17 cellular contexts compared by ENCODE assay signal in genomic region chr20:62434098-62434497, GRCh38. TPM values are rescaled to one million over a fixed set of nuclear protein-coding genes. Genes with fewer than 3 reads are reported as not detected.
"Had no signal": no experiment of that assay in that cellular context is flagged by ENCODE, and none has a peak within 500 bp of the region (broad histone marks: within the 10 kb centered on the region; RNA-seq: fewer than 3 reads in every experiment).

No MANE protein-coding gene starts in this region.

- H3K36me3 ChIP-seq: brain microvascular endothelial cell, spleen had no signal

- H3K4me3 ChIP-seq: spleen had no signal

- H3K9ac ChIP-seq: parathyroid adenoma had no signal

- H3K9me3 ChIP-seq: spleen had no signal

- H3K27ac ChIP-seq: brain microvascular endothelial cell, parathyroid adenoma, spleen had no signal

- DNase-seq: activated CD4-positive, alpha-beta memory T cell treated with anti-CD3 and anti-CD28 coated beads for 36 hours; activated CD4-positive, alpha-beta T cell treated with anti-CD3 and anti-CD28 coated beads for 1 hour; activated gamma-delta T cell; activated T-cell treated with anti-CD3 and anti-CD28 coated beads, Interleukin-2, amount 50 U/mL, for 48 hours; brain microvascular endothelial cell; cerebellar nuclear complex; dermis blood vessel endothelial cell; endodermal cell; glutamatergic neuron; mesendoderm; retina; spleen; stimulated activated CD4-positive, alpha-beta T cell treated with anti-CD3 and anti-CD28 coated beads, Interleukin-1b, Interleukin-23, amount 100 ng/mL, for 48 hours; stimulated activated naive B cell treated with anti-CD40 and anti-IgM and Interleukin-4, amounts not matched to agents 10 μg/mL and 1 μg/mL and 100 μg/mL, for 72 hours had no signal

- H3K4me1 ChIP-seq: parathyroid adenoma, spleen had no signal

- H3K79me2 ChIP-seq: parathyroid adenoma had no signal

- H2AFZ ChIP-seq: parathyroid adenoma had no signal

- ATAC-seq: stimulated activated naive B cell treated with anti-CD40 and anti-IgM and Interleukin-4, amounts not matched to agents 10 μg/mL and 1 μg/mL and 100 μg/mL, for 72 hours had no signal

RNA-seq across cellular contexts. Expression of gene RBBP8NL, which starts 6.8 kb away (rescaled TPM):
- total RNA-seq: activated CD4-positive, alpha-beta memory T cell treated with anti-CD3 and anti-CD28 coated beads for 36 hours; dermis blood vessel endothelial cell; spleen; T-helper 2 cell treated with Interferon-gamma antibody and Interleukin-4, amounts not matched to agents 100 ng/mL and 5 ng/mL, for 36 hours had no signal
- polyA plus RNA-seq: liver had no signal

RNA-seq across cellular contexts. Expression of gene GATA5, which starts 41.7 kb away (rescaled TPM):
- total RNA-seq: activated CD4-positive, alpha-beta memory T cell treated with anti-CD3 and anti-CD28 coated beads for 36 hours; dermis blood vessel endothelial cell; T-helper 2 cell treated with Interferon-gamma antibody and Interleukin-4, amounts not matched to agents 100 ng/mL and 5 ng/mL, for 36 hours had no signal
